ENCODE assay signal across 1 cellular context in genomic region chr16:46746821-46747776, GRCh38.
TF ChIP-seq lines count a peak whose summit lies in the region.

No MANE protein-coding gene starts in this region.

TF ChIP-seq in HepG2, 621 proteins besides CTCF, POLR2A, EP300 and RAD21 (continued from another document and continues in another):
- TF ChIP-seq ARID5B (CRISPR knock-in tag; IDR thresholded peaks at IDR 0.05) (peak; percentile 72; the same call in 1 of the 2 replicates), IKZF1 (IDR thresholded peaks at IDR 0.05) (no peak), NBN (conservative IDR thresholded peaks at IDR 0.05) (no peak), RFX5 (IDR thresholded peaks at IDR 0.05; ENCODE audit: low read depth, low read length) (no peak), ZBTB2 (CRISPR knock-in tag; IDR thresholded peaks at IDR 0.05; ENCODE audit: low read depth) (no peak), RBM39 (IDR thresholded peaks at IDR 0.05; ENCODE audit: low read depth, low read length, poor library complexity, severe bottlenecking) (no peak), ELK4 (CRISPR knock-in tag; IDR thresholded peaks at IDR 0.05; ENCODE audit: borderline replicate concordance) (no peak), SRY (CRISPR knock-in tag; IDR thresholded peaks at IDR 0.05) (no peak), ARNT2 (CRISPR knock-in tag; IDR thresholded peaks at IDR 0.05; ENCODE audit: low read depth) (0 out of 2 replicates have a peak, but pooled peaks have one; percentile 17), ZFP82 (CRISPR knock-in tag; IDR thresholded peaks at IDR 0.05; ENCODE audit: borderline replicate concordance) (no peak), ZNF547 (CRISPR knock-in tag; IDR thresholded peaks at IDR 0.05) (no peak), ZNF629 (CRISPR knock-in tag; conservative IDR thresholded peaks at IDR 0.05) (no peak), FOXK2 (IDR thresholded peaks at IDR 0.05) (no peak), CC2D1A (CRISPR knock-in tag; IDR thresholded peaks at IDR 0.05) (no peak), ATF7-NPFF (CRISPR knock-in tag; IDR thresholded peaks at IDR 0.05; ENCODE audit: low read depth) (no peak), NPAS2 (CRISPR knock-in tag; IDR thresholded peaks at IDR 0.05; ENCODE audit: borderline replicate concordance) (no peak), MED1 (CRISPR knock-in tag; IDR thresholded peaks at IDR 0.05) (no peak), ZNF772 (CRISPR knock-in tag; IDR thresholded peaks at IDR 0.05) (peak; percentile 83; the same call in 1 of the 2 replicates), SPEN (CRISPR knock-in tag; IDR thresholded peaks at IDR 0.05; ENCODE audit: low read depth) (no peak), ZFYVE20 (CRISPR knock-in tag; IDR thresholded peaks at IDR 0.05; ENCODE audit: borderline replicate concordance, low read depth) (no peak), REPIN1 (CRISPR knock-in tag; IDR thresholded peaks at IDR 0.05; ENCODE audit: borderline replicate concordance, low read depth) (no peak), GABPA (IDR thresholded peaks at IDR 0.05; ENCODE audit: low read depth, low read length) (no peak), GABPA (CRISPR knock-in tag; IDR thresholded peaks at IDR 0.05; ENCODE audit: low read depth) (no peak), ZNF430 (CRISPR knock-in tag; IDR thresholded peaks at IDR 0.05) (no peak), ZNF510 (CRISPR knock-in tag; IDR thresholded peaks at IDR 0.05; ENCODE audit: low read depth) (no peak), NFE2L2 (IDR thresholded peaks at IDR 0.05; ENCODE audit: low read length) (no peak), RARA (CRISPR knock-in tag; IDR thresholded peaks at IDR 0.05) (peak; percentile 57; the same call in 1 of the 2 replicates), BHLHE40 (IDR thresholded peaks at IDR 0.05; ENCODE audit: low read length) (no peak), ZNF224 (CRISPR knock-in tag; IDR thresholded peaks at IDR 0.05) (no peak)
- TF ChIP-seq, protein P1, sequence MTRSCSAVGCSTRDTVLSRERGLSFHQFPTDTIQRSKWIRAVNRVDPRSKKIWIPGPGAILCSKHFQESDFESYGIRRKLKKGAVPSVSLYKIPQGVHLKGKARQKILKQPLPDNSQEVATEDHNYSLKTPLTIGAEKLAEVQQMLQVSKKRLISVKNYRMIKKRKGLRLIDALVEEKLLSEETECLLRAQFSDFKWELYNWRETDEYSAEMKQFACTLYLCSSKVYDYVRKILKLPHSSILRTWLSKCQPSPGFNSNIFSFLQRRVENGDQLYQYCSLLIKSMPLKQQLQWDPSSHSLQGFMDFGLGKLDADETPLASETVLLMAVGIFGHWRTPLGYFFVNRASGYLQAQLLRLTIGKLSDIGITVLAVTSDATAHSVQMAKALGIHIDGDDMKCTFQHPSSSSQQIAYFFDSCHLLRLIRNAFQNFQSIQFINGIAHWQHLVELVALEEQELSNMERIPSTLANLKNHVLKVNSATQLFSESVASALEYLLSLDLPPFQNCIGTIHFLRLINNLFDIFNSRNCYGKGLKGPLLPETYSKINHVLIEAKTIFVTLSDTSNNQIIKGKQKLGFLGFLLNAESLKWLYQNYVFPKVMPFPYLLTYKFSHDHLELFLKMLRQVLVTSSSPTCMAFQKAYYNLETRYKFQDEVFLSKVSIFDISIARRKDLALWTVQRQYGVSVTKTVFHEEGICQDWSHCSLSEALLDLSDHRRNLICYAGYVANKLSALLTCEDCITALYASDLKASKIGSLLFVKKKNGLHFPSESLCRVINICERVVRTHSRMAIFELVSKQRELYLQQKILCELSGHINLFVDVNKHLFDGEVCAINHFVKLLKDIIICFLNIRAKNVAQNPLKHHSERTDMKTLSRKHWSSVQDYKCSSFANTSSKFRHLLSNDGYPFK (CRISPR knock-in tag; IDR thresholded peaks at IDR 0.05; ENCODE audit: borderline replicate concordance), result no peak
- TF ChIP-seq, protein P2, sequence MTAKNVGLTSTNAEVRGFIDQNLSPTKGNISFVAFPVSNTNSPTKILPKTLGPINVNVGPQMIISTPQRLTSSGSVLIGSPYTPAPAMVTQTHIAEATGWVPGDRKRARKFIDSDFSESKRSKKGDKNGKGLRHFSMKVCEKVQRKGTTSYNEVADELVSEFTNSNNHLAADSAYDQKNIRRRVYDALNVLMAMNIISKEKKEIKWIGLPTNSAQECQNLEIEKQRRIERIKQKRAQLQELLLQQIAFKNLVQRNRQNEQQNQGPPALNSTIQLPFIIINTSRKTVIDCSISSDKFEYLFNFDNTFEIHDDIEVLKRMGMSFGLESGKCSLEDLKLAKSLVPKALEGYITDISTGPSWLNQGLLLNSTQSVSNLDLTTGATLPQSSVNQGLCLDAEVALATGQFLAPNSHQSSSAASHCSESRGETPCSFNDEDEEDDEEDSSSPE (CRISPR knock-in tag; IDR thresholded peaks at IDR 0.05), result no peak
- TF ChIP-seq, protein P3, sequence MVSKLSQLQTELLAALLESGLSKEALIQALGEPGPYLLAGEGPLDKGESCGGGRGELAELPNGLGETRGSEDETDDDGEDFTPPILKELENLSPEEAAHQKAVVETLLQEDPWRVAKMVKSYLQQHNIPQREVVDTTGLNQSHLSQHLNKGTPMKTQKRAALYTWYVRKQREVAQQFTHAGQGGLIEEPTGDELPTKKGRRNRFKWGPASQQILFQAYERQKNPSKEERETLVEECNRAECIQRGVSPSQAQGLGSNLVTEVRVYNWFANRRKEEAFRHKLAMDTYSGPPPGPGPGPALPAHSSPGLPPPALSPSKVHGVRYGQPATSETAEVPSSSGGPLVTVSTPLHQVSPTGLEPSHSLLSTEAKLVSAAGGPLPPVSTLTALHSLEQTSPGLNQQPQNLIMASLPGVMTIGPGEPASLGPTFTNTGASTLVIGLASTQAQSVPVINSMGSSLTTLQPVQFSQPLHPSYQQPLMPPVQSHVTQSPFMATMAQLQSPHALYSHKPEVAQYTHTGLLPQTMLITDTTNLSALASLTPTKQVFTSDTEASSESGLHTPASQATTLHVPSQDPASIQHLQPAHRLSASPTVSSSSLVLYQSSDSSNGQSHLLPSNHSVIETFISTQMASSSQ (IDR thresholded peaks at IDR 0.05; ENCODE audit: low read depth), result no peak
- TF ChIP-seq, protein P3 (CRISPR knock-in tag; IDR thresholded peaks at IDR 0.05; ENCODE audit: borderline replicate concordance), result no peak
- TF ChIP-seq, protein P4, sequence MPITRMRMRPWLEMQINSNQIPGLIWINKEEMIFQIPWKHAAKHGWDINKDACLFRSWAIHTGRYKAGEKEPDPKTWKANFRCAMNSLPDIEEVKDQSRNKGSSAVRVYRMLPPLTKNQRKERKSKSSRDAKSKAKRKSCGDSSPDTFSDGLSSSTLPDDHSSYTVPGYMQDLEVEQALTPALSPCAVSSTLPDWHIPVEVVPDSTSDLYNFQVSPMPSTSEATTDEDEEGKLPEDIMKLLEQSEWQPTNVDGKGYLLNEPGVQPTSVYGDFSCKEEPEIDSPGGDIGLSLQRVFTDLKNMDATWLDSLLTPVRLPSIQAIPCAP (CRISPR knock-in tag; IDR thresholded peaks at IDR 0.05; ENCODE audit: low read depth), result no peak
- TF ChIP-seq, protein P5, sequence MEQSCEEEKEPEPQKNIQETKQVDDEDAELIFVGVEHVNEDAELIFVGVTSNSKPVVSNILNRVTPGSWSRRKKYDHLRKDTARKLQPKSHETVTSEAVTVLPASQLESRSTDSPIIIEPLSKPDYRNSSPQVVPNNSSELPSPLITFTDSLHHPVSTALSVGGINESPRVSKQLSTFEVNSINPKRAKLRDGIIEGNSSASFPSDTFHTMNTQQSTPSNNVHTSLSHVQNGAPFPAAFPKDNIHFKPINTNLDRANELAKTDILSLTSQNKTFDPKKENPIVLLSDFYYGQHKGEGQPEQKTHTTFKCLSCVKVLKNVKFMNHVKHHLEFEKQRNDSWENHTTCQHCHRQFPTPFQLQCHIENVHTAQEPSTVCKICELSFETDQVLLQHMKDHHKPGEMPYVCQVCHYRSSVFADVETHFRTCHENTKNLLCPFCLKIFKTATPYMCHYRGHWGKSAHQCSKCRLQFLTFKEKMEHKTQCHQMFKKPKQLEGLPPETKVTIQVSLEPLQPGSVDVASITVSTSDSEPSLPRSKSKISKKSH (CRISPR knock-in tag; IDR thresholded peaks at IDR 0.05; ENCODE audit: borderline replicate concordance), result no peak
- TF ChIP-seq, protein P6, sequence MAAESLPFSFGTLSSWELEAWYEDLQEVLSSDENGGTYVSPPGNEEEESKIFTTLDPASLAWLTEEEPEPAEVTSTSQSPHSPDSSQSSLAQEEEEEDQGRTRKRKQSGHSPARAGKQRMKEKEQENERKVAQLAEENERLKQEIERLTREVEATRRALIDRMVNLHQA (CRISPR knock-in tag; IDR thresholded peaks at IDR 0.05), result no peak
- TF ChIP-seq, protein P7, sequence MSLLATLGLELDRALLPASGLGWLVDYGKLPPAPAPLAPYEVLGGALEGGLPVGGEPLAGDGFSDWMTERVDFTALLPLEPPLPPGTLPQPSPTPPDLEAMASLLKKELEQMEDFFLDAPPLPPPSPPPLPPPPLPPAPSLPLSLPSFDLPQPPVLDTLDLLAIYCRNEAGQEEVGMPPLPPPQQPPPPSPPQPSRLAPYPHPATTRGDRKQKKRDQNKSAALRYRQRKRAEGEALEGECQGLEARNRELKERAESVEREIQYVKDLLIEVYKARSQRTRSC (CRISPR knock-in tag; IDR thresholded peaks at IDR 0.05; ENCODE audit: low read depth), result no peak
- TF ChIP-seq, protein P8, sequence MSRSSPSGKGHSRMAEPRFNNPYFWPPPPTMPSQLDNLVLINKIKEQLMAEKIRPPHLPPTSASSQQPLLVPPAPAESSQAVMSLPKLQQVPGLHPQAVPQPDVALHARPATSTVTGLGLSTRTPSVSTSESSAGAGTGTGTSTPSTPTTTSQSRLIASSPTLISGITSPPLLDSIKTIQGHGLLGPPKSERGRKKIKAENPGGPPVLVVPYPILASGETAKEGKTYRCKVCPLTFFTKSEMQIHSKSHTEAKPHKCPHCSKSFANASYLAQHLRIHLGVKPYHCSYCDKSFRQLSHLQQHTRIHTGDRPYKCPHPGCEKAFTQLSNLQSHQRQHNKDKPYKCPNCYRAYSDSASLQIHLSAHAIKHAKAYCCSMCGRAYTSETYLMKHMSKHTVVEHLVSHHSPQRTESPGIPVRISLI (CRISPR knock-in tag; IDR thresholded peaks at IDR 0.05; ENCODE audit: borderline replicate concordance), result no peak; the same call in 1 of the 2 replicates
